Comparison of ENCODE assay signal across 29 cellular contexts in the genomic region with DNA sequence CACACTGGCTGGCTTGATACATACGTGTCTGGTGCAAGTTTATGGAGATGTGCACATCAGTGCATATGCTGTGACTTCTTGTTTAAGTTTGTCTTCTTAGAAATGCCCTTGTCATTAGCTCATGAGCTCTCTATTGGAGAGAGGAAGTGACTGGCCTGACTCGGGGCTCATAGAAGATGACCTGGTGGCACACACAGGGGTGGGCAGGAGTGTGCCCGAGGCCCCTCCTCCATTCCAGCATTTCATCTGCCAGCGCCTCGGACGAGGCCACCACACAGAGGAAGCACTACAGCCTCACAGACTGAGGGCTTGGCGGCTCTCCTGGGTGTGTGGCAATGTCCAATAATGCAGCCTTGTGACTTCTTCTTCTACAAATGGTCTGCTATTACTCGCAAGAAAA.
"Had no signal": no experiment of that assay in that cellular context is flagged by ENCODE, and none has a peak within 500 bp of the region (broad histone marks: within the 10 kb centered on the region; RNA-seq: fewer than 3 reads in every experiment).

No MANE protein-coding gene starts in this region.

- H3K9me3 ChIP-seq: colonic mucosa, gastrocnemius medialis, mucosa of descending colon, ovary, psoas muscle, vagina had no signal

- ATAC-seq: esophagus mucosa; gastrocnemius medialis; left lobe of liver; mucosa of descending colon; psoas muscle; right cardiac atrium; stimulated activated naive B cell treated with anti-CD40 and anti-IgM and Interleukin-4, amounts not matched to agents 10 μg/mL and 1 μg/mL and 100 μg/mL, for 72 hours had no signal

- H3K27ac Mint-ChIP-seq: dendritic cell treated with granulocyte-macrophage colony-stimulating factor and Interleukin-4, amounts not matched to agents 40 ng/mL and 50 ng/mL, for 4 days; endodermal cell; memory B cell; mesothelial cell of epicardium; naive B cell; stimulated activated naive B cell treated with anti-CD40 and anti-IgM and Interleukin-4, amounts not matched to agents 10 μg/mL and 1 μg/mL and 100 μg/mL, for 72 hours; stimulated activated naive CD8-positive, alpha-beta T cell treated with anti-CD3 and anti-CD28 coated beads, Interleukin-15, Interleukin-2, amounts not matched to agents 100 ng/mL and 50 ng/mL, for 24 hours had no signal

- H3K36me3 ChIP-seq: colonic mucosa, gastrocnemius medialis, ovary, thoracic aorta, tibial nerve, vagina had no signal

- H3K27ac ChIP-seq: colonic mucosa, epithelial cell of prostate, gastrocnemius medialis, ovary, psoas muscle, thoracic aorta, tibial nerve, vagina had no signal

- H3K4me3 Mint-ChIP-seq: dendritic cell treated with granulocyte-macrophage colony-stimulating factor and Interleukin-4, amounts not matched to agents 40 ng/mL and 50 ng/mL, for 4 days; endodermal cell; memory B cell; mesothelial cell of epicardium; naive B cell; stimulated activated naive B cell treated with anti-CD40 and anti-IgM and Interleukin-4, amounts not matched to agents 10 μg/mL and 1 μg/mL and 100 μg/mL, for 72 hours; stimulated activated naive CD8-positive, alpha-beta T cell treated with anti-CD3 and anti-CD28 coated beads, Interleukin-15, Interleukin-2, amounts not matched to agents 100 ng/mL and 50 ng/mL, for 24 hours had no signal

- H3K4me1 Mint-ChIP-seq: endodermal cell; memory B cell; mesothelial cell of epicardium; naive B cell; stimulated activated naive B cell treated with anti-CD40 and anti-IgM and Interleukin-4, amounts not matched to agents 10 μg/mL and 1 μg/mL and 100 μg/mL, for 72 hours had no signal

- H3K4me1 ChIP-seq: colonic mucosa, gastrocnemius medialis, psoas muscle, tibial nerve, vagina had no signal

- H3K9me3 Mint-ChIP-seq: endodermal cell had no signal

- H3K4me3 ChIP-seq: colonic mucosa, gastrocnemius medialis, lung, mucosa of descending colon, ovary, psoas muscle, thoracic aorta, tibial nerve, vagina had no signal

- DNase-seq: colonic mucosa; effector CD8-positive, alpha-beta T cell; foreskin fibroblast; gastrocnemius medialis; head of caudate nucleus; kidney; mucosa of descending colon; naive B cell; occipital lobe; ovary; posterior cingulate gyrus; psoas muscle; right cardiac atrium; small intestine; stimulated activated CD4-positive, alpha-beta T cell treated with anti-CD3 and anti-CD28 coated beads, Interleukin-15, amount 100 ng/mL, for 24 hours; stimulated activated CD4-positive, alpha-beta T cell treated with anti-CD3 and anti-CD28 coated beads, Interleukin-2, amount 100 ng/mL, for 48 hours; stimulated activated naive B cell treated with anti-CD40 and anti-IgM and Interleukin-4, amounts not matched to agents 10 μg/mL and 1 μg/mL and 100 μg/mL, for 72 hours had no signal

- H3K27me3 ChIP-seq: colonic mucosa, ovary, tibial nerve, vagina had no signal

- H3K36me3 Mint-ChIP-seq: stimulated activated naive B cell treated with anti-CD40 and anti-IgM and Interleukin-4, amounts not matched to agents 10 μg/mL and 1 μg/mL and 100 μg/mL, for 72 hours had no signal
